18 cellular contexts compared by ENCODE assay signal in genomic region chr11:100778386-100778785, GRCh38.
DNase-seq lines count a peak whose midpoint lies in the region; ATAC-seq, FAIRE-seq and TF ChIP-seq lines count a peak whose summit lies in the region.
"Had no signal": no experiment of that assay in that cellular context is flagged by ENCODE, and none has a peak within 500 bp of the region (broad histone marks: within the 10 kb centered on the region; RNA-seq: fewer than 3 reads in every experiment).

No MANE protein-coding gene starts in this region.

- TF ChIP-seq EP300 in A549 (IDR thresholded peaks at IDR 0.05), result no peak

- peak overlapping the region; percentile 76 to 80 for H3K27ac ChIP-seq in A549
- H3K27ac ChIP-seq in mammary epithelial cell (ENCODE audit: insufficient read depth, low read depth, low read length), result peak overlapping the region; percentile 87
- no peak overlapping the region for H3K27ac ChIP-seq in aorta (ENCODE audit: low read depth in 1 of 2, low read length in 2 of 2)
- H3K27ac ChIP-seq: SJSA1 had no signal

- in situ Hi-C loops in mammary epithelial cell (cut with MboI; ENCODE audit: low sequenced_read_pairs in 2 of 2), result loop anchor here in 1 of 2 donors (10.0 kb wide), 1 partner anchor 76 kb away; no protein-coding TSS in a partner anchor
- in situ Hi-C loops in G401 (cut with HindIII; ENCODE audit: low sequenced_read_pairs), result no loop called here

- BruUV-seq in mammary epithelial cell (replicated peaks; lab: Mats Ljungman, UMichigan), result no TSS peak

- H3K27me3 ChIP-seq in mammary epithelial cell (ENCODE audit: insufficient read depth, low read length), result no peaks in the 10 kb centered on the region
- H3K27me3 ChIP-seq in aorta (ENCODE audit: control insufficient read depth in 1 of 2, insufficient read depth in 2 of 2, low read length in 1 of 2), result no peaks in the 10 kb centered on the region
- H3K27me3 ChIP-seq: SJSA1 had no signal

- no peak for TF ChIP-seq POLR2A in A549 (IDR thresholded peaks at IDR 0.05; ENCODE audit: low read length)

- POLR2A ChIA-PET in A549 (lab: Yijun Ruan, JAX), result interaction anchor here (1.1 kb wide), 1 partner anchor 94 kb away, joined by 4 read pairs; no protein-coding TSS in a partner anchor

- H3K9me3 ChIP-seq in A549 (no peaks in the 10 kb centered on the region), mammary epithelial cell (replicated peaks; ENCODE audit: insufficient read depth, low read length) (no peaks in the 10 kb centered on the region), aorta (ENCODE audit: control insufficient read depth, low read length) (no peaks in the 10 kb centered on the region)
- H3K9me3 ChIP-seq: SJSA1 had no signal

- DNase-seq in A549 (ENCODE audit: low read depth in 1 of 2, low spot score in 1 of 2), result no peak
- peak; percentile 6 for DNase-seq in H4 (ENCODE audit: low spot score)
- no peak for DNase-seq in mammary epithelial cell
- peak; percentile 36 for DNase-seq in myocyte (ENCODE audit: low read depth)
- DNase-seq in aorta, result no peak
- no peak for DNase-seq in SHP77 treated with DMSO at 0.1 percent for 48 hours (lab: John Stamatoyannopoulos, UW)
- DNase-seq in G401 (ENCODE audit: low spot score), result no peak
- DNase-seq: ACHN; CD4-positive, alpha-beta memory T cell; DMS 273 treated with DMSO at 0.1 percent for 48 hours; H9; NCI-H1048; NCI-H187; NCI-H446; RPMI8226; T-helper 1 cell had no signal

- dilution Hi-C loops in mammary epithelial cell (cut with HindIII; ENCODE audit: low sequenced_read_pairs), result no loop called here

- no peaks in the 10 kb centered on the region for H4K20me1 ChIP-seq in mammary epithelial cell (ENCODE audit: insufficient read depth, low read length)

- no peak for FAIRE-seq in A549 (lab: Jason Lieb, UNC)

- H2AFZ ChIP-seq in mammary epithelial cell (ENCODE audit: low read depth, low read length), result no peak overlapping the region

- H3K4me1 ChIP-seq in A549 (peaks cover 42% of the 10 kb centered on the region), mammary epithelial cell (ENCODE audit: insufficient read depth, low read length) (peaks cover 26% of the 10 kb centered on the region), aorta (ENCODE audit: control insufficient read depth in 1 of 2, insufficient read depth in 2 of 2, low read length in 2 of 2) (no peaks in the 10 kb centered on the region)
- H3K4me1 ChIP-seq: SJSA1 had no signal

- H3K36me3 ChIP-seq in mammary epithelial cell (ENCODE audit: insufficient read depth, low read length), result peaks cover 1% of the 10 kb centered on the region
- H3K36me3 ChIP-seq in aorta (ENCODE audit: control insufficient read depth in 1 of 2, insufficient read depth in 2 of 2, low read length in 1 of 2), result no peaks in the 10 kb centered on the region
- H3K36me3 ChIP-seq: SJSA1 had no signal

- no peak for ATAC-seq in A549
- no peak for ATAC-seq in aorta (ENCODE audit: low FRiP score)
- no peak for ATAC-seq in GM21786 (IDR thresholded peaks at IDR 0.05; ENCODE audit: unreplicated experiment)

- CTCF ChIA-PET in A549 (lab: Yijun Ruan, JAX), result interaction anchor here (0.9 kb wide), 1 partner anchor 19 kb away, joined by 3 read pairs; no protein-coding TSS in a partner anchor
- CTCF ChIA-PET in mammary epithelial cell (lab: Charles Lee; ENCODE audit: low non-redundant PET), result no interaction called here

- WGBS in A549 (ENCODE audit: missing lambda C conversion rate), result 30% methylated on average over 2 of the region's 2 CpGs
- 51% methylated on average over 2 of the region's 2 CpGs for WGBS in mammary epithelial cell (ENCODE audit: low coverage, missing lambda C conversion rate)
- 20 to 35% methylated on average over 2 of the region's 2 CpGs for WGBS in aorta, 2 donors

- H3K4me2 ChIP-seq in A549 (peak overlapping the region; percentile 82), mammary epithelial cell (ENCODE audit: insufficient read depth, low read depth, low read length) (no peak overlapping the region)

- H3K4me3 ChIP-seq in A549 (no peak overlapping the region), mammary epithelial cell (replicated peaks in 1 of 3; ENCODE audit: insufficient read depth in 1 of 3, low read depth in 2 of 3, low read length in 3 of 3) (no peak overlapping the region), aorta (ENCODE audit: low read length in 2 of 2) (no peak overlapping the region)
- H3K4me3 ChIP-seq: SJSA1 had no signal

- TF ChIP-seq CTCF in A549 (IDR thresholded peaks at IDR 0.05) (no peak), mammary epithelial cell (conservative IDR thresholded peaks at IDR 0.05 in 1 of 2, IDR thresholded peaks at IDR 0.05 in 1 of 2; ENCODE audit: extremely low read depth in 1 of 2, insufficient read depth in 1 of 2, low read depth in 1 of 2, low read length in 2 of 2) (no peak)

- TF ChIP-seq RAD21 in A549 (conservative IDR thresholded peaks at IDR 0.05 in 1 of 2, IDR thresholded peaks at IDR 0.05 in 1 of 2), result no peak

- intact Hi-C loops in mammary epithelial cell (cut with micrococcal nuclease), result no loop called here
- intact Hi-C loops in aorta (cut with DNase I), result no loop called here

- H3K79me2 ChIP-seq in mammary epithelial cell (ENCODE audit: insufficient read depth, low read length), result no peaks in the 10 kb centered on the region

- H3K9ac ChIP-seq in mammary epithelial cell (ENCODE audit: insufficient read depth, low read length), result no peak overlapping the region

TF ChIP-seq in A549, 52 proteins besides CTCF, POLR2A, EP300 and RAD21 (continues in another document):
- TF ChIP-seq SMC3 (IDR thresholded peaks at IDR 0.05) (no peak), RARB (CRISPR knock-in tag; IDR thresholded peaks at IDR 0.05) (no peak), ZNF302 (CRISPR knock-in tag; IDR thresholded peaks at IDR 0.05) (no peak), KDM1A (IDR thresholded peaks at IDR 0.05; ENCODE audit: low read depth) (no peak), NPAS2 (CRISPR knock-in tag; IDR thresholded peaks at IDR 0.05; ENCODE audit: borderline replicate concordance) (no peak), REST (IDR thresholded peaks at IDR 0.05) (no peak), FOSL2 (IDR thresholded peaks at IDR 0.05) (no peak), FOSL2 (CRISPR knock-in tag; IDR thresholded peaks at IDR 0.05) (no peak), HDAC2 (IDR thresholded peaks at IDR 0.05) (no peak), CBX2 (IDR thresholded peaks at IDR 0.05; ENCODE audit: borderline replicate concordance, low read depth) (no peak), MAX (IDR thresholded peaks at IDR 0.05) (no peak), USF2 (IDR thresholded peaks at IDR 0.05) (no peak), BHLHE40 (IDR thresholded peaks at IDR 0.05; ENCODE audit: low read depth, low read length) (no peak), HMGXB4 (CRISPR knock-in tag; IDR thresholded peaks at IDR 0.05; ENCODE audit: borderline replicate concordance) (no peak)

Comparison
In these comparisons a context has a peak if more than half of its experiments do, and no peak if none do; other contexts are left out.
1. DNase-seq: peak in H4 (single experiment) and myocyte (single experiment); none in A549 (0 of 2), mammary epithelial cell (single experiment), aorta (0 of 2), SHP77 treated with DMSO at 0.1 percent for 48 hours (single experiment) and G401 (single experiment).
2. H3K27ac ChIP-seq: peak in A549 (2 of 2) and mammary epithelial cell (single experiment); none in aorta (0 of 2).